In genomic region chr6:157174731-157175130, GRCh38 we compare ENCODE assay signal across 9 cellular contexts.
"Had no signal": no experiment of that assay in that cellular context is flagged by ENCODE, and none has a peak within 500 bp of the region (broad histone marks: within the 10 kb centered on the region; RNA-seq: fewer than 3 reads in every experiment).

No MANE protein-coding gene starts in this region.

- DNase-seq: GM23248, GOT3, H7, H9, HCEC 1CT, HFFc6 had no signal

- H3K9ac ChIP-seq: GM23248 had no signal

- H3K4me3 ChIP-seq: GM23248, GM23338, HAP-1 had no signal

- H3K4me2 ChIP-seq: GM23338 had no signal

- H3K9me3 ChIP-seq: HAP-1 had no signal

- H3K36me3 ChIP-seq: HAP-1 had no signal

- ATAC-seq: GM23338, HCT116 had no signal

- H3K27ac ChIP-seq: GM23248 had no signal

- H3K4me1 ChIP-seq: HAP-1 had no signal

- H2AFZ ChIP-seq: GM23248, GM23338 had no signal
